Comparison of ENCODE assay signal across 1 cellular context in the genomic region with DNA sequence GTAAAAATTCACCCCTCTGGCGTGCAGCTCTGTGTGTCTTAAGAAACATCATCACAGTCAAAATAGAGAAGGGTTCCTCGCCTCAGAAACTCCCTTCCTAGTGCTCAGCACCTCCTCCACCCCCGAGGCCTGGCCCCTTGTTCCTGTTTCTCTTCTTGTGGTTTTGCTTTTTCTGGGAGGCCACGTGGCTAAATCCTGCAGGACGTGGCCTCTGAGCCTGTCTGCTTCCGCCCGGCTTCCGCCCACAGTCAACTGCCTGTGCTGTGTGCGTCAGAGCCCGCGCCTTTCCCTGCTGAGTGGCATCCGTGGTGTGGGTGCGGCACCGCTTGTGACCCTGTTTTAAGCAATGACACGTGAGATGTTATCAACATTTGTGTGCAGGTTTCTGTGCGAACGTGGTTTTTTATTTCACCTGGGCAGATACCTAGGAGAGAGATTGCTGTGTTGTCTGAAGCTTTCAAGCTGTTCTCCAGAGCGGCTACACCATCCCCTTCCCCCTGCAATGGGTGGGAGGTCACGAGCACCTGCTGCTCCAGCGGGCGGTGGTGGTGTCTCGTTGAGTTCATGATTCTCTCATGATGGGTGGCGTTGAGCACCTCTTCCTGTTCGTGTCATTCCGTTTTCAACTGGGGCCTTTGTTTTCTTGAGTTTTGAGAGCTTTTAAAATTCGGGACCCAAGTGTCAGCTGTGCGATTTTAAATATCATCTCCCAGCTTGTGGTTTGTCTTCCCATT.
TF ChIP-seq lines count a peak whose summit lies in the region.

No MANE protein-coding gene starts in this region.

TF ChIP-seq in endothelial cell of umbilical vein, 7 proteins besides CTCF, POLR2A, EP300 and RAD21:
- TF ChIP-seq, protein P1, sequence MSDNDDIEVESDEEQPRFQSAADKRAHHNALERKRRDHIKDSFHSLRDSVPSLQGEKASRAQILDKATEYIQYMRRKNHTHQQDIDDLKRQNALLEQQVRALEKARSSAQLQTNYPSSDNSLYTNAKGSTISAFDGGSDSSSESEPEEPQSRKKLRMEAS (IDR thresholded peaks at IDR 0.05; ENCODE audit: insufficient read depth, insufficient read length): peak; percentile 64
- no peak for TF ChIP-seq EZH2 (IDR thresholded peaks at IDR 0.05; ENCODE audit: borderline replicate concordance, low read depth, low read length, severe bottlenecking)
